Comparison of ENCODE assay signal across 18 cellular contexts in genomic region chr11:129234978-129235377, GRCh38. TPM values are rescaled to one million over a fixed set of nuclear protein-coding genes. Genes with fewer than 3 reads are reported as not detected.
DNase-seq lines count a peak whose midpoint lies in the region; ATAC-seq, FAIRE-seq and TF ChIP-seq lines count a peak whose summit lies in the region.
"Had no signal": no experiment of that assay in that cellular context is flagged by ENCODE, and none has a peak within 500 bp of the region (broad histone marks: within the 10 kb centered on the region; RNA-seq: fewer than 3 reads in every experiment).

No MANE protein-coding gene starts in this region.

- H3K27ac ChIP-seq in H1 (ENCODE audit: low read depth, low read length) (peak overlapping the region; percentile 21; the same call in 1 of the 2 replicates), stomach (no peak overlapping the region), psoas muscle (no peak overlapping the region)
- H3K27ac ChIP-seq: BLaER1, GM23248 had no signal

- no peak overlapping the region for H4K91ac ChIP-seq in H1 (replicated peaks; ENCODE audit: insufficient read length, low read length)

- no peak overlapping the region for H3K14ac ChIP-seq in H1 (ENCODE audit: insufficient read length)

- H3K4me1 ChIP-seq in H1 (replicated peaks in 1 of 4; ENCODE audit: control insufficient read depth in 3 of 4, insufficient read depth in 4 of 4, low read length in 3 of 4), result peaks cover 0 to 3% (median 0%) of the 10 kb centered on the region in 4 experiments; a peak in 2 of 7 replicates
- H3K4me1 ChIP-seq in mucosa of descending colon (ENCODE audit: low read depth), result no peaks in the 10 kb centered on the region
- H3K4me1 ChIP-seq in stomach, result no peaks in the 10 kb centered on the region
- no peaks in the 10 kb centered on the region for H3K4me1 ChIP-seq in psoas muscle
- H3K4me1 ChIP-seq: BLaER1 had no signal

- H3K36me3 ChIP-seq in H1 (ENCODE audit: control insufficient read depth in 2 of 4, insufficient read depth in 4 of 4, low read length in 3 of 4) (no peaks in the 10 kb centered on the region), mucosa of descending colon (ENCODE audit: low read depth) (no peaks in the 10 kb centered on the region), stomach (no peaks in the 10 kb centered on the region), psoas muscle (ENCODE audit: insufficient read depth in 1 of 2, low read depth in 1 of 2) (no peaks in the 10 kb centered on the region)
- H3K36me3 ChIP-seq: BLaER1 had no signal

- FAIRE-seq in H1 (lab: Jason Lieb, UNC), result no peak
- FAIRE-seq: GM12878, GM18507 had no signal

- POLR2A ChIA-PET in H1 (lab: Charles Lee; ENCODE audit: partially characterized antibody), result interaction anchor here (0.9 kb wide), 1 partner anchor 11 kb away, joined by 3 read pairs; no protein-coding TSS in a partner anchor

- no peak overlapping the region for H3K9ac ChIP-seq in H1 (replicated peaks in 1 of 4; ENCODE audit: extremely low read depth in 1 of 4, low read depth in 3 of 4, low read length in 3 of 4)
- H3K9ac ChIP-seq: BLaER1, GM23248 had no signal

- H3K79me2 ChIP-seq in H1 (ENCODE audit: control insufficient read depth in 1 of 2, insufficient read depth in 2 of 2, low read length in 2 of 2), result peaks cover 0 to 35% of the 10 kb centered on the region in 2 experiments; a peak in 3 of 4 replicates

- no peak overlapping the region for H2BK20ac ChIP-seq in H1 (ENCODE audit: low read length)

- no peak overlapping the region; the same call in 1 of the 2 replicates for H2BK12ac ChIP-seq in H1 (ENCODE audit: low read depth, low read length)

- intact Hi-C loops in mucosa of descending colon (cut with DNase I, micrococcal nuclease) (no loop called here), stomach (cut with DNase I; ENCODE audit: low total_unique reads) (no loop called here), psoas muscle (cut with DNase I) (loop anchor here in 1 of 2 donors (10.0 kb wide), 1 partner anchor 90 kb away; no protein-coding TSS in a partner anchor)

- no peak overlapping the region; the same call in 1 of the 2 replicates for H2AK5ac ChIP-seq in H1 (ENCODE audit: low read depth, low read length)

- peaks cover 2% of the 10 kb centered on the region; the same call in 1 of the 2 replicates for H3K79me1 ChIP-seq in H1 (ENCODE audit: low read depth, low read length)

- H3K4me2 ChIP-seq in H1 (ENCODE audit: insufficient read depth in 1 of 2, low read depth in 2 of 2, low read length in 2 of 2), result no peak overlapping the region
- H3K4me2 ChIP-seq: BLaER1 had no signal

- DNase-seq in NCI-H2107 treated with DMSO at 0.1 percent for 48 hours (lab: John Stamatoyannopoulos, UW; ENCODE audit: unreplicated experiment) (peak; percentile 74), NCI-H2107 (lab: John Stamatoyannopoulos, UW) (no peak), HT-29 (ENCODE audit: low spot score) (peak; percentile 37), H1 (ENCODE audit: low read depth in 1 of 2, low spot score in 2 of 2) (no peak), mucosa of descending colon (no peak), stomach (no peak), inferior parietal cortex (ENCODE audit: extremely low spot score) (no peak), psoas muscle (no peak)
- DNase-seq: 8988T; AML-193; CD8-positive, alpha-beta memory T cell; DMS79; GM23248; H7 had no signal

- H2BK120ac ChIP-seq in H1 (replicated peaks; ENCODE audit: low read depth, low read length), result no peak overlapping the region

- H3K56ac ChIP-seq in H1 (replicated peaks; ENCODE audit: insufficient read length, low read depth, low read length), result no peak overlapping the region

- no peak overlapping the region for H3K4ac ChIP-seq in H1 (replicated peaks; ENCODE audit: insufficient read length, low read depth, low read length)

- no peak overlapping the region for H2BK15ac ChIP-seq in H1 (ENCODE audit: low read length)

- TF ChIP-seq CTCF in H1 (IDR thresholded peaks at IDR 0.05; ENCODE audit: control extremely low read depth in 1 of 3, insufficient read depth in 1 of 3, low read depth in 1 of 3, low read length in 3 of 3), result no peak
- TF ChIP-seq CTCF in mucosa of descending colon (IDR thresholded peaks at IDR 0.05), result no peak
- TF ChIP-seq CTCF in stomach (IDR thresholded peaks at IDR 0.05), result no peak
- TF ChIP-seq CTCF in psoas muscle (IDR thresholded peaks at IDR 0.05), result no peak

- no peak overlapping the region for H4K8ac ChIP-seq in H1 (ENCODE audit: extremely low read depth, insufficient read depth, low read length)

- H3K4me3 ChIP-seq in H1 (ENCODE audit: extremely low read depth in 1 of 4, insufficient read depth in 2 of 4, low read depth in 3 of 4, low read length in 4 of 4), result no peak overlapping the region
- no peak overlapping the region for H3K4me3 ChIP-seq in mucosa of descending colon
- no peak overlapping the region for H3K4me3 ChIP-seq in stomach
- no peak overlapping the region for H3K4me3 ChIP-seq in psoas muscle
- H3K4me3 ChIP-seq: BLaER1, GM12878, GM23248 had no signal

- TF ChIP-seq EP300 in H1 (IDR thresholded peaks at IDR 0.05; ENCODE audit: borderline replicate concordance in 1 of 2, low read depth in 2 of 2, low read length in 2 of 2) (no peak), stomach (IDR thresholded peaks at IDR 0.05) (no peak)

- TF ChIP-seq POLR2A in H1 (IDR thresholded peaks at IDR 0.05; ENCODE audit: control extremely low read depth in 1 of 2, low read depth in 2 of 2, low read length in 2 of 2) (no peak), stomach (IDR thresholded peaks at IDR 0.05) (no peak)

- no peak overlapping the region for H4K5ac ChIP-seq in H1 (ENCODE audit: insufficient read length, low read depth, low read length)

- H3K23ac ChIP-seq in H1 (ENCODE audit: insufficient read length), result no peak overlapping the region

- 96% methylated on average over 5 of the region's 5 CpGs; no CpG with 5 or more reads in 1 of the 2 experiments for WGBS in H1 (ENCODE audit: extremely low coverage in 1 of 2, insufficient coverage in 1 of 2, insufficient read length in 1 of 2, insufficient replicate concordance in 2 of 2, low coverage in 1 of 2, low lambda C conversion rate in 2 of 2, missing lambda C conversion rate in 1 of 2), 2 experiments
- WGBS in stomach, 5 donors, result 44 to 62% (median 54%) methylated on average over 5 of the region's 5 CpGs
- WGBS in psoas muscle, 3 donors, result 84 to 88% (median 87%) methylated on average over 5 of the region's 5 CpGs

- CTCF ChIA-PET in H1 (lab: Charles Lee; ENCODE audit: partially characterized antibody), result interaction anchor here (0.6 to 1.1 kb wide), 5 partner anchors 9 to 424 kb away, joined by 3 to 4 read pairs (median 3); no protein-coding TSS in a partner anchor

- no peak overlapping the region for H2AFZ ChIP-seq in H1 (ENCODE audit: low read length)
- H2AFZ ChIP-seq: GM23248 had no signal

- no peaks in the 10 kb centered on the region for H3K23me2 ChIP-seq in H1 (ENCODE audit: low read depth, low read length)

- peaks cover 0 to 2% of the 10 kb centered on the region in 2 experiments for H4K20me1 ChIP-seq in H1 (replicated peaks in 1 of 2; ENCODE audit: control insufficient read depth in 1 of 2, insufficient read depth in 2 of 2, low read length in 2 of 2)

- peak; percentile 38 for ATAC-seq in mucosa of descending colon
- no peak for ATAC-seq in psoas muscle
- ATAC-seq: GM12878 had no signal

- no peak overlapping the region for H3K18ac ChIP-seq in H1 (ENCODE audit: extremely low read depth, low read length)

- no peak overlapping the region for H2BK5ac ChIP-seq in H1 (ENCODE audit: low read depth, low read length)

- H3K9me3 ChIP-seq in H1 (ENCODE audit: insufficient read depth in 2 of 2, low read depth in 1 of 2, low read length in 1 of 2), result no peaks in the 10 kb centered on the region
- H3K9me3 ChIP-seq in mucosa of descending colon, result no peaks in the 10 kb centered on the region
- H3K9me3 ChIP-seq in stomach, result no peaks in the 10 kb centered on the region
- H3K9me3 ChIP-seq in psoas muscle, result no peaks in the 10 kb centered on the region
- H3K9me3 ChIP-seq: BLaER1 had no signal

- TF ChIP-seq RAD21 in H1 (IDR thresholded peaks at IDR 0.05 in 1 of 2, conservative IDR thresholded peaks at IDR 0.05 in 1 of 2; ENCODE audit: low read depth in 2 of 2, low read length in 2 of 2), result no peak

- H3K27me3 ChIP-seq in H1 (replicated peaks in 1 of 4; ENCODE audit: control insufficient read depth in 3 of 4, extremely low read depth in 1 of 4, insufficient read depth in 3 of 4, low read length in 3 of 4) (no peaks in the 10 kb centered on the region), stomach (no peaks in the 10 kb centered on the region), psoas muscle (ENCODE audit: insufficient read depth in 3 of 3, low read length in 2 of 3) (no peaks in the 10 kb centered on the region)
- H3K27me3 ChIP-seq: BLaER1 had no signal

TF ChIP-seq in H1, 55 proteins besides CTCF, POLR2A, EP300 and RAD21 (continues in another document):
- TF ChIP-seq, protein P1, sequence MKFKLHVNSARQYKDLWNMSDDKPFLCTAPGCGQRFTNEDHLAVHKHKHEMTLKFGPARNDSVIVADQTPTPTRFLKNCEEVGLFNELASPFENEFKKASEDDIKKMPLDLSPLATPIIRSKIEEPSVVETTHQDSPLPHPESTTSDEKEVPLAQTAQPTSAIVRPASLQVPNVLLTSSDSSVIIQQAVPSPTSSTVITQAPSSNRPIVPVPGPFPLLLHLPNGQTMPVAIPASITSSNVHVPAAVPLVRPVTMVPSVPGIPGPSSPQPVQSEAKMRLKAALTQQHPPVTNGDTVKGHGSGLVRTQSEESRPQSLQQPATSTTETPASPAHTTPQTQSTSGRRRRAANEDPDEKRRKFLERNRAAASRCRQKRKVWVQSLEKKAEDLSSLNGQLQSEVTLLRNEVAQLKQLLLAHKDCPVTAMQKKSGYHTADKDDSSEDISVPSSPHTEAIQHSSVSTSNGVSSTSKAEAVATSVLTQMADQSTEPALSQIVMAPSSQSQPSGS (IDR thresholded peaks at IDR 0.05; ENCODE audit: low read length), result no peak
- TF ChIP-seq KDM1A (IDR thresholded peaks at IDR 0.05; ENCODE audit: borderline replicate concordance, low read length) (no peak), MAFK (IDR thresholded peaks at IDR 0.05; ENCODE audit: low read depth, low read length) (no peak), SIX5 (IDR thresholded peaks at IDR 0.05; ENCODE audit: low read depth, low read length) (no peak)

RNA-seq across cellular contexts. Expression of gene ARHGAP32, which starts 42.9 kb away (rescaled TPM):
- 44.2 and 48.2 TPM in 2 replicates for total RNA-seq in HT-29 (2014; rRNA removed; shearing (Covaris generic))
- 30.0 and 30.1 TPM in 2 replicates for total RNA-seq in H1 (2021; fragmentation: NEBNext Ultra II Directional; extraction: Animal tissue kit (Norgen Biotek cat#: 25700))
- 12.5 and 13.7 TPM in 2 replicates for polyA plus RNA-seq in H1 (2011; rRNA removed)
- 9.7 TPM for polyA plus RNA-seq in H1 (2011; cell fraction: cytosol; rRNA removed)
- 22.5 TPM for polyA plus RNA-seq in H1 (2011; cell fraction: nucleus; rRNA removed)
- 10.3 to 13.3 TPM (median 12.6 TPM) in 4 replicates for polyA plus RNA-seq in H1 (2012, experiment 1 of 2)
- 0.62 TPM for polyA plus RNA-seq in H1 (2012, experiment 2 of 2)
- polyA plus RNA-seq in H1 (2013, experiment 1 of 2), result 8.2 TPM
- polyA plus RNA-seq in H1 (2013, experiment 2 of 2), result 8.0 TPM
- polyA minus RNA-seq in H1 (2011; rRNA and poly(A)+ RNA removed), result 47.6 and 50.7 TPM in 2 replicates
- polyA minus RNA-seq in H1 (2011; cell fraction: cytosol; rRNA and poly(A)+ RNA removed), result 18.9 TPM
- 42.6 TPM for polyA minus RNA-seq in H1 (2011; cell fraction: nucleus; rRNA and poly(A)+ RNA removed)
- total RNA-seq in mucosa of descending colon, result 10 to 100 TPM; 44.2 to 95.5 (median 62.0) TPM
- total RNA-seq in stomach, result 10 to 100 TPM; 30.0 to 70.1 (median 45.5) TPM
- 1 to 10 TPM; 2.9 to 4.6 (median 4.3) TPM for polyA plus RNA-seq in stomach
- 10 to 100 TPM in 1 of 4 donors, 1 to 10 TPM in 3; 6.4 to 10.1 (median 8.1) TPM for total RNA-seq in psoas muscle
- polyA plus RNA-seq in psoas muscle, result 1 to 10 TPM; 1.3 to 5.2 (median 2.4) TPM
- total RNA-seq: G401 had no signal

Comparison
In these comparisons a context has a peak if more than half of its experiments do, and no peak if none do; other contexts are left out.
1. DNase-seq: peak in NCI-H2107 treated with DMSO at 0.1 percent for 48 hours (single experiment) and HT-29 (single experiment); none in NCI-H2107 (single experiment), H1 (0 of 2), mucosa of descending colon (0 of 3), stomach (single experiment), inferior parietal cortex (single experiment) and psoas muscle (0 of 2).